9 cellular contexts compared by ENCODE assay signal in the genomic region with DNA sequence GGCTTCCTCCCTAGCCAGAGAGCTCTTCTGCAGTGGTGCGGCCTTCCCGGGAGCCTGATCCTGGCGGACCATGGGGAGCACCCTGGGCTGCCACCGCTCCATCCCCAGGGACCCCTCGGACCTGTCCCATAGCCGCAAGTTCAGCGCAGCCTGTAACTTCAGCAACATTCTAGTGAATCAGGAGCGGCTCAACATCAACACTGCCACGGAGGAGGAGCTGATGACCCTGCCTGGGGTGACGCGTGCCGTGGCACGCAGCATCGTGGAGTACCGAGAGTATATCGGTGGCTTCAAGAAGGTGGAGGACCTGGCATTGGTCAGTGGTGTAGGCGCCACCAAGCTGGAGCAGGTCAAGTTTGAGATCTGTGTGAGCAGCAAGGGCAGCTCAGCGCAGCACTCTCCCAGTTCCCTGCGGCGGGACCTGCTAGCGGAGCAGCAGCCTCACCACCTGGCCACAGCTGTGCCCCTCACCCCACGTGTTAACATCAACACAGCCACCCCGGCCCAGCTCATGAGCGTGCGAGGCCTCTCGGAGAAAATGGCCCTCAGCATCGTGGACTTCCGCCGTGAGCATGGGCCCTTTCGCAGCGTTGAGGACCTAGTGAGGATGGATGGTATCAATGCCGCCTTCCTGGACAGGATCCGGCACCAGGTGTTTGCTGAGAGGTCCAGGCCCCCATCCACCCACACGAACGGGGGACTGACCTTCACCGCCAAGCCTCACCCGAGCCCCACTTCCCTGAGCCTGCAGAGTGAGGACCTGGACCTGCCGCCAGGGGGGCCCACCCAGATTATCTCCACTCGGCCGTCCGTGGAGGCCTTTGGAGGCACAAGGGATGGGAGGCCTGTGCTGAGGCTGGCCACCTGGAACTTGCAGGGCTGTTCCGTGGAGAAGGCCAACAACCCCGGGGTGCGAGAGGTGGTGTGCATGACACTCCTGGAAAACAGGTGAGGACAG. TPM values are rescaled to one million over a fixed set of nuclear protein-coding genes. Genes with fewer than 3 reads are reported as not detected.
DNase-seq lines count a peak whose midpoint lies in the region; ATAC-seq and TF ChIP-seq lines count a peak whose summit lies in the region.
"Had no signal": no experiment of that assay in that cellular context is flagged by ENCODE, and none has a peak within 500 bp of the region (broad histone marks: within the 10 kb centered on the region; RNA-seq: fewer than 3 reads in every experiment).

No MANE protein-coding gene starts in this region.

- no peaks in the 10 kb centered on the region for H3K9me3 Mint-ChIP-seq in dendritic cell treated with granulocyte-macrophage colony-stimulating factor and Interleukin-4, amounts not matched to agents 40 ng/mL and 50 ng/mL, for 4 days
- no peaks in the 10 kb centered on the region for H3K9me3 Mint-ChIP-seq in naive B cell
- H3K9me3 Mint-ChIP-seq in activated naive CD4-positive, alpha-beta T cell treated with anti-CD3 and anti-CD28 coated beads, Interleukin-2, amount 50 U/mL, for 72 hours = no peaks in the 10 kb centered on the region

- ATAC-seq in naive B cell (ENCODE audit: low read depth in 2 of 2) = no peak
- ATAC-seq in activated naive CD4-positive, alpha-beta T cell treated with anti-CD3 and anti-CD28 coated beads, Interleukin-2, amount 50 U/mL, for 72 hours = no peak

- H3K9me3 ChIP-seq in vagina = no peaks in the 10 kb centered on the region

- H3K27me3 Mint-ChIP-seq in dendritic cell treated with granulocyte-macrophage colony-stimulating factor and Interleukin-4, amounts not matched to agents 40 ng/mL and 50 ng/mL, for 4 days = no peaks in the 10 kb centered on the region
- H3K27me3 Mint-ChIP-seq in naive B cell = peaks cover 14 to 23% (median 20%) of the 10 kb centered on the region in 3 donors

- peak overlapping the region; percentile 88 for H3K4me3 Mint-ChIP-seq in dendritic cell treated with granulocyte-macrophage colony-stimulating factor and Interleukin-4, amounts not matched to agents 40 ng/mL and 50 ng/mL, for 4 days
- peak overlapping the region; percentile 65 to 92 (median 84) for H3K4me3 Mint-ChIP-seq in naive B cell

- H3K36me3 ChIP-seq in vagina = no peaks in the 10 kb centered on the region

- H3K4me1 ChIP-seq in vagina = peaks cover 70% of the 10 kb centered on the region

- TF ChIP-seq CTCF in vagina (IDR thresholded peaks at IDR 0.05) = no peak

- H3K27me3 ChIP-seq in vagina = no peaks in the 10 kb centered on the region

- H3K4me1 Mint-ChIP-seq in dendritic cell treated with granulocyte-macrophage colony-stimulating factor and Interleukin-4, amounts not matched to agents 40 ng/mL and 50 ng/mL, for 4 days (ENCODE audit: low read depth) = peaks cover 63% of the 10 kb centered on the region
- H3K4me1 Mint-ChIP-seq in naive B cell = peaks cover 9 to 19% (median 10%) of the 10 kb centered on the region in 3 donors

- H3K27ac ChIP-seq in vagina = peak overlapping the region; percentile 93

- H3K4me3 ChIP-seq in vagina = peak overlapping the region; percentile 55 to 97

- no peak for TF ChIP-seq POLR2A in vagina (IDR thresholded peaks at IDR 0.05)

- peak overlapping the region; percentile 89 for H3K27ac Mint-ChIP-seq in dendritic cell treated with granulocyte-macrophage colony-stimulating factor and Interleukin-4, amounts not matched to agents 40 ng/mL and 50 ng/mL, for 4 days
- peak overlapping the region in 1 of 6 donors; percentile 53 for H3K27ac Mint-ChIP-seq in naive B cell
- H3K27ac Mint-ChIP-seq in activated naive CD4-positive, alpha-beta T cell treated with anti-CD3 and anti-CD28 coated beads, Interleukin-2, amount 50 U/mL, for 72 hours = no peak overlapping the region

- peak; percentile 3 for DNase-seq in stimulated activated CD4-positive, alpha-beta T cell treated with anti-CD3 and anti-CD28 coated beads, Interleukin-12 subunit alpha, Interleukin-12 subunit beta, amount 100 ng/mL, for 4 hours
- DNase-seq in stimulated activated CD4-positive, alpha-beta T cell treated with anti-CD3 and anti-CD28 coated beads, Interleukin-4, amount 100 ng/mL, for 4 hours = no peak
- DNase-seq in naive B cell (no peak), vagina (ENCODE audit: extremely low spot score in 2 of 2) (no peak), hippocampal formation (lab: John Stamatoyannopoulos, UW) (no peak), NCI-H146 (lab: John Stamatoyannopoulos, UW) (no peak)
- DNase-seq in activated naive CD4-positive, alpha-beta T cell treated with anti-CD3 and anti-CD28 coated beads, Interleukin-2, amount 50 U/mL, for 72 hours (ENCODE audit: low spot score in 2 of 2) = no peak
- DNase-seq: DMS79 treated with DMSO at 0.1 percent for 48 hours had no signal

- intact Hi-C loops in dendritic cell treated with granulocyte-macrophage colony-stimulating factor and Interleukin-4, amounts not matched to agents 40 ng/mL and 50 ng/mL, for 4 days (cut with micrococcal nuclease) = loop anchor here (5.0 to 10.0 kb wide), 2 partner anchors 63 to 130 kb away; no protein-coding TSS in a partner anchor
- intact Hi-C loops in vagina (cut with DNase I) = no loop called here

- H3K36me3 Mint-ChIP-seq in dendritic cell treated with granulocyte-macrophage colony-stimulating factor and Interleukin-4, amounts not matched to agents 40 ng/mL and 50 ng/mL, for 4 days (ENCODE audit: low read depth) = peaks cover 45% of the 10 kb centered on the region
- no peaks in the 10 kb centered on the region for H3K36me3 Mint-ChIP-seq in naive B cell
- no peaks in the 10 kb centered on the region for H3K36me3 Mint-ChIP-seq in activated naive CD4-positive, alpha-beta T cell treated with anti-CD3 and anti-CD28 coated beads, Interleukin-2, amount 50 U/mL, for 72 hours

RNA-seq across cellular contexts. Expression of gene EEPD1, which starts 1.5 kb away (rescaled TPM):
- polyA plus RNA-seq in naive B cell (ENCODE audit: low read depth in 6 of 6) = under 1 TPM in 3 of 6 donors, not detected in 3; 0.18 to 0.25 (median 0.20) TPM
- 9.8 TPM for total RNA-seq in vagina
- 1 to 10 TPM in 1 of 2 donors, under 1 TPM in 1; 0.82 to 1.4 TPM for total RNA-seq in activated naive CD4-positive, alpha-beta T cell treated with anti-CD3 and anti-CD28 coated beads, Interleukin-2, amount 50 U/mL, for 72 hours
